ENCODE assay signal across 14 cellular contexts in genomic region chr1:67816506-67816905, GRCh38. TPM values are rescaled to one million over a fixed set of nuclear protein-coding genes. Genes with fewer than 3 reads are reported as not detected.
"Had no signal": no experiment of that assay in that cellular context is flagged by ENCODE, and none has a peak within 500 bp of the region (broad histone marks: within the 10 kb centered on the region; RNA-seq: fewer than 3 reads in every experiment).

No MANE protein-coding gene starts in this region.

- H3K9me3 ChIP-seq: neutrophil, testis had no signal

- H3K27me3 ChIP-seq: neutrophil, testis had no signal

- H3K27ac ChIP-seq: left ventricle myocardium inferior, neutrophil, testis had no signal

- H3K36me3 ChIP-seq: left ventricle myocardium inferior, neutrophil had no signal

- ATAC-seq: activated T-helper 17 cell treated with anti-CD3 and anti-CD28 coated beads, Interleukin-2, amount 50 U/mL, for 72 hours; naive thymus-derived CD4-positive, alpha-beta T cell; sciatic nerve had no signal

- DNase-seq: activated B cell treated with CpG ODN at 0.5 μM for 24 hours; activated CD4-positive, alpha-beta T cell treated with anti-CD3 and anti-CD28 coated beads, Interleukin-2, amount 10 ng/mL, durations not matched to agents 7 days and 5 days; activated CD8-positive, alpha-beta memory T cell treated with anti-CD3 and anti-CD28 coated beads for 24 hours; activated naive CD4-positive, alpha-beta T cell treated with anti-CD3 and anti-CD28 coated beads, Interleukin-2, amount 10 ng/mL, durations not matched to agents 7 days and 5 days; central memory CD4-positive, alpha-beta T cell; glutamatergic neuron; left ventricle myocardium inferior; naive thymus-derived CD4-positive, alpha-beta T cell; stimulated activated CD4-positive, alpha-beta T cell treated with anti-CD3 and anti-CD28 coated beads, Interleukin-2, amount 100 ng/mL, for 24 hours; stimulated activated naive CD4-positive, alpha-beta T cell treated with Interleukin-2 at 50 U/mL for 16 hours; testis had no signal

- H3K4me3 ChIP-seq: left ventricle myocardium inferior, testis had no signal

RNA-seq across cellular contexts. Expression of gene GNG12, which starts 16.8 kb away (rescaled TPM):
- total RNA-seq: activated B cell treated with CpG ODN at 0.5 μM for 24 hours; naive thymus-derived CD4-positive, alpha-beta T cell had no signal
- polyA plus RNA-seq: naive thymus-derived CD4-positive, alpha-beta T cell had no signal
